ENCODE assay signal across 8 cellular contexts in genomic region chr11:6812391-6813005, GRCh38. TPM values are rescaled to one million over a fixed set of nuclear protein-coding genes. Genes with fewer than 3 reads are reported as not detected.
A peak's percentile ranks its signal among the peaks of the same experiment; 100 is the strongest.
DNase-seq lines count a peak whose midpoint lies in the region; ATAC-seq lines count a peak whose summit lies in the region.

No MANE protein-coding gene starts in this region.

- H3K36me3 Mint-ChIP-seq in CD4-positive, alpha-beta memory T cell: no peaks in the 10 kb centered on the region

- H3K9me3 Mint-ChIP-seq in CD4-positive, alpha-beta memory T cell: peaks cover 0 to 3% (median 0%) of the 10 kb centered on the region in 8 donors

- intact Hi-C loops in CD4-positive, alpha-beta memory T cell (cut with micrococcal nuclease): loop anchor here (1.0 kb wide), 2 partner anchors 630 to 882 kb away; no protein-coding TSS in a partner anchor
- intact Hi-C loops in sciatic nerve (cut with DNase I) (no loop called here), posterior vena cava (cut with DNase I) (no loop called here)

- no peaks in the 10 kb centered on the region for H3K9me3 ChIP-seq in CD4-positive, alpha-beta memory T cell (ENCODE audit: control insufficient read depth in 1 of 2, low read length in 2 of 2)

- no peaks in the 10 kb centered on the region for H3K4me1 ChIP-seq in CD4-positive, alpha-beta memory T cell (ENCODE audit: insufficient read depth, low read length)

- H3K4me3 ChIP-seq in CD4-positive, alpha-beta memory T cell (ENCODE audit: low read length in 2 of 2): no peak overlapping the region

- POLR2A ChIA-PET in CD4-positive, alpha-beta memory T cell (lab: Charles Lee; ENCODE audit: partially characterized antibody): no interaction called here

- H3K27me3 Mint-ChIP-seq in CD4-positive, alpha-beta memory T cell: peaks cover 27 to 35% of the 10 kb centered on the region in 2 donors

- H3K27me3 ChIP-seq in CD4-positive, alpha-beta memory T cell (ENCODE audit: insufficient read depth, low read length): no peaks in the 10 kb centered on the region

- H3K4me1 Mint-ChIP-seq in CD4-positive, alpha-beta memory T cell: peaks cover 0 to 2% (median 0%) of the 10 kb centered on the region in 4 donors

- DNase-seq in CD4-positive, alpha-beta memory T cell: peak; percentile 39 to 51 (median 45)
- DNase-seq in NCI-H446 treated with DMSO at 0.1 percent for 48 hours (lab: John Stamatoyannopoulos, UW) (peak; percentile 12), activated T-cell treated with anti-CD3 and anti-CD28 coated beads for 4 hours (peak; percentile 17), foreskin melanocyte (peak; percentile 18), sciatic nerve (ENCODE audit: low spot score) (no peak), posterior vena cava (ENCODE audit: low spot score) (no peak)

- H3K27ac Mint-ChIP-seq in CD4-positive, alpha-beta memory T cell: no peak overlapping the region

- no peak overlapping the region for H3K27ac ChIP-seq in CD4-positive, alpha-beta memory T cell (ENCODE audit: low read depth, low read length)

- CTCF ChIA-PET in CD4-positive, alpha-beta memory T cell (lab: Charles Lee; ENCODE audit: partially characterized antibody): interaction anchor here (0.5 to 2.8 kb wide), 23 partner anchors 7 to 1287 kb away, joined by 3 to 24 read pairs (median 5); partner anchors contain the start of genes OR10A2, OR10A4 and OR6A2

- ATAC-seq in GM18858 (IDR thresholded peaks at IDR 0.05; ENCODE audit: unreplicated experiment) (peak; percentile 77), HG03103 (IDR thresholded peaks at IDR 0.05; ENCODE audit: low read depth, unreplicated experiment) (peak; percentile 89), sciatic nerve (peak; percentile 28)

- peak overlapping the region in 1 of 8 donors; percentile 36 for H3K4me3 Mint-ChIP-seq in CD4-positive, alpha-beta memory T cell

- no peaks in the 10 kb centered on the region for H3K36me3 ChIP-seq in CD4-positive, alpha-beta memory T cell (ENCODE audit: insufficient read depth, low read length)

RNA-seq across cellular contexts. Expression of gene OR6A2, which starts 13.0 kb away (rescaled TPM):
- total RNA-seq in CD4-positive, alpha-beta memory T cell: not detected
- polyA plus RNA-seq in CD4-positive, alpha-beta memory T cell: not detected
- total RNA-seq in sciatic nerve (0.18 TPM), posterior vena cava (under 1 TPM in 1 of 2 donors, not detected in 1; 0.33 TPM)

RNA-seq across cellular contexts. Expression of gene OR2AG1, which starts 29.7 kb away (rescaled TPM):
- total RNA-seq in CD4-positive, alpha-beta memory T cell: not detected
- polyA plus RNA-seq in CD4-positive, alpha-beta memory T cell: not detected
- total RNA-seq in sciatic nerve (not detected), posterior vena cava (not detected)

RNA-seq across cellular contexts. Expression of gene OR10A5, which starts 33.0 kb away (rescaled TPM):
- total RNA-seq in CD4-positive, alpha-beta memory T cell: not detected
- polyA plus RNA-seq in CD4-positive, alpha-beta memory T cell: not detected
- total RNA-seq in sciatic nerve: not detected
- not detected for total RNA-seq in posterior vena cava

RNA-seq across cellular contexts. Expression of gene OR2AG2, which starts 40.7 kb away (rescaled TPM):
- total RNA-seq in CD4-positive, alpha-beta memory T cell: not detected
- polyA plus RNA-seq in CD4-positive, alpha-beta memory T cell: not detected
- total RNA-seq in sciatic nerve (not detected), posterior vena cava (under 1 TPM in 1 of 2 donors, not detected in 1; 0.10 TPM)

RNA-seq across cellular contexts. Expression of gene OR10A2, which starts 50.4 kb away (rescaled TPM):
- not detected for total RNA-seq in CD4-positive, alpha-beta memory T cell
- polyA plus RNA-seq in CD4-positive, alpha-beta memory T cell: not detected
- total RNA-seq in sciatic nerve (not detected), posterior vena cava (not detected)

Comparison
In these comparisons a context has a peak if more than half of its experiments do, and no peak if none do; other contexts are left out.
1. DNase-seq: peak in CD4-positive, alpha-beta memory T cell (5 of 5), NCI-H446 treated with DMSO at 0.1 percent for 48 hours (single experiment), activated T-cell treated with anti-CD3 and anti-CD28 coated beads for 4 hours (single experiment) and foreskin melanocyte (single experiment); none in sciatic nerve (single experiment) and posterior vena cava (single experiment).
2. ATAC-seq: peak in every context shown above with its lines; median percentile 89 in HG03103; 77 in GM18858; 28 in sciatic nerve.